Comparison of ENCODE assay signal across 23 cellular contexts in genomic region chr14:97138801-97139200, GRCh38.
A peak's percentile ranks its signal among the peaks of the same experiment; 100 is the strongest.
DNase-seq lines count a peak whose midpoint lies in the region; TF ChIP-seq lines count a peak whose summit lies in the region.
"Had no signal": no experiment of that assay in that cellular context is flagged by ENCODE, and none has a peak within 500 bp of the region (broad histone marks: within the 10 kb centered on the region; RNA-seq: fewer than 3 reads in every experiment).

No MANE protein-coding gene starts in this region.

- H3K4me2 ChIP-seq in mesendoderm (ENCODE audit: low read length) (no peak overlapping the region), trophoblast cell (ENCODE audit: low read length) (no peak overlapping the region)

- no peak overlapping the region for H3K14ac ChIP-seq in trophoblast cell (ENCODE audit: low read length)

- H3K18ac ChIP-seq in mesendoderm (ENCODE audit: low read length) (no peak overlapping the region), trophoblast cell (ENCODE audit: low read length) (no peak overlapping the region)

- no peak for TF ChIP-seq CTCF in GM13977 (IDR thresholded peaks at IDR 0.05; ENCODE audit: extremely low read depth, insufficient read depth, missing control alignments)

- peaks cover 7% of the 10 kb centered on the region for H3K9me3 ChIP-seq in trophoblast cell (ENCODE audit: insufficient read depth, low read depth, low read length)
- H3K9me3 ChIP-seq: left lung, upper lobe of left lung had no signal

- H2BK5ac ChIP-seq in mesendoderm (ENCODE audit: low read length) = no peak overlapping the region
- no peak overlapping the region for H2BK5ac ChIP-seq in trophoblast cell (ENCODE audit: low read depth, low read length, poor library complexity)

- H4K8ac ChIP-seq in mesendoderm (ENCODE audit: low read depth, low read length) (no peak overlapping the region), trophoblast cell (ENCODE audit: low read depth, low read length) (no peak overlapping the region)

- no peak overlapping the region for H3K23ac ChIP-seq in mesendoderm (ENCODE audit: low read length)
- no peak overlapping the region for H3K23ac ChIP-seq in trophoblast cell (ENCODE audit: low read length)

- DNase-seq in NCI-H1694 treated with DMSO at 0.1 percent for 48 hours (lab: John Stamatoyannopoulos, UW) (peak; percentile 33), NCI-H1694 (lab: John Stamatoyannopoulos, UW) (no peak), M059J (ENCODE audit: low read depth) (peak; percentile 10), SK-MEL-5 (ENCODE audit: low read depth, low spot score) (peak; percentile 27), mesendoderm (peak; percentile 72), GM13977 (ENCODE audit: low spot score) (no peak), trophoblast cell (no peak)
- no peak for DNase-seq in activated naive CD4-positive, alpha-beta T cell treated with Interleukin-2 at 50 U/mL for 16 hours
- DNase-seq: activated CD4-positive, alpha-beta T cell treated with anti-CD3 and anti-CD28 coated beads for 4 hours; activated naive CD4-positive, alpha-beta T cell treated with anti-CD3 and anti-CD28 coated beads, Interleukin-2, amount 10 ng/mL, durations not matched to agents 7 days and 5 days; activated T-cell treated with anti-CD3 and anti-CD28 coated beads, Interleukin-2, amount 50 U/mL, for 72 hours; EL; GOT3; KG1; left lung; naive thymus-derived CD8-positive, alpha-beta T cell; NCI-H187 treated with DMSO at 0.1 percent for 48 hours; NCI-H446 treated with DMSO at 0.1 percent for 48 hours; posterior cingulate gyrus; SIG-M5; sigmoid colon; upper lobe of left lung had no signal

- no peak overlapping the region for H2BK15ac ChIP-seq in mesendoderm (replicated peaks; ENCODE audit: low read depth)

- no peak overlapping the region for H4K5ac ChIP-seq in mesendoderm (ENCODE audit: low read length)

- H3K4me3 ChIP-seq in mesendoderm (ENCODE audit: low read length) = no peak overlapping the region
- H3K4me3 ChIP-seq in trophoblast cell (ENCODE audit: low read depth, low read length) = no peak overlapping the region
- H3K4me3 ChIP-seq: cardiac muscle cell, left lung, sigmoid colon, upper lobe of left lung had no signal

- H3K79me1 ChIP-seq in mesendoderm (ENCODE audit: low read length) (no peaks in the 10 kb centered on the region), trophoblast cell (ENCODE audit: low read length) (no peaks in the 10 kb centered on the region)

- H3K56ac ChIP-seq in mesendoderm (ENCODE audit: low read length) = no peak overlapping the region

- H3K36me3 ChIP-seq in mesendoderm (ENCODE audit: control insufficient read depth, insufficient read depth, low read length) (no peaks in the 10 kb centered on the region), trophoblast cell (ENCODE audit: control insufficient read depth in 1 of 2, insufficient read depth in 2 of 2, low read length in 2 of 2) (no peaks in the 10 kb centered on the region)
- H3K36me3 ChIP-seq: cardiac muscle cell, left lung, sigmoid colon, upper lobe of left lung had no signal

- H3K79me2 ChIP-seq in mesendoderm (ENCODE audit: control insufficient read depth, insufficient read depth, low read length) = no peaks in the 10 kb centered on the region
- H3K79me2 ChIP-seq in trophoblast cell (ENCODE audit: control insufficient read depth, insufficient read depth, low read length, poor library complexity) = no peaks in the 10 kb centered on the region

- H3K4ac ChIP-seq in mesendoderm (ENCODE audit: low read depth, low read length) = no peak overlapping the region
- no peak overlapping the region for H3K4ac ChIP-seq in trophoblast cell (ENCODE audit: low read depth, low read length)

- no peak overlapping the region for H2AFZ ChIP-seq in trophoblast cell (ENCODE audit: insufficient read depth, low read length, poor library complexity)

- H3K9ac ChIP-seq in mesendoderm (ENCODE audit: low read length) (no peak overlapping the region), trophoblast cell (ENCODE audit: low read length) (no peak overlapping the region)

- WGBS in mesendoderm (ENCODE audit: extremely low coverage, insufficient coverage, low lambda C conversion rate) = no CpG with 5 or more reads among the region's 4 CpGs
- WGBS in trophoblast cell (ENCODE audit: extremely low coverage, insufficient coverage, insufficient read length) = no CpG with 5 or more reads among the region's 4 CpGs

- no peak overlapping the region for H2BK12ac ChIP-seq in trophoblast cell (ENCODE audit: low read length)

- H3K27me3 ChIP-seq in mesendoderm (ENCODE audit: insufficient read depth, low read length, poor library complexity) (no peaks in the 10 kb centered on the region), trophoblast cell (ENCODE audit: insufficient read depth, low read length) (no peaks in the 10 kb centered on the region)
- H3K27me3 ChIP-seq: cardiac muscle cell, left lung, sigmoid colon, upper lobe of left lung had no signal

- H2BK120ac ChIP-seq in mesendoderm (ENCODE audit: low read depth, low read length) = no peak overlapping the region
- H2BK120ac ChIP-seq in trophoblast cell (ENCODE audit: insufficient read depth, low read length, poor library complexity) = no peak overlapping the region

- no peak overlapping the region for H3K27ac ChIP-seq in mesendoderm (ENCODE audit: low read depth, low read length)
- no peak overlapping the region for H3K27ac ChIP-seq in trophoblast cell (ENCODE audit: low read depth, low read length)
- H3K27ac ChIP-seq: cardiac muscle cell, left lung, sigmoid colon, upper lobe of left lung had no signal

- H4K91ac ChIP-seq in trophoblast cell (ENCODE audit: low read depth, low read length) = no peak overlapping the region

- no peak overlapping the region for H2AK5ac ChIP-seq in mesendoderm (ENCODE audit: low read length)
- no peak overlapping the region for H2AK5ac ChIP-seq in trophoblast cell (ENCODE audit: low read length)

- H4K12ac ChIP-seq in trophoblast cell (ENCODE audit: low read depth, low read length) = no peak overlapping the region

- in situ Hi-C loops in SK-MEL-5 (cut with HindIII; ENCODE audit: low pct_unique_long_range_greater_than_20kb, low sequenced_read_pairs) = no loop called here
- in situ Hi-C loops in GM13977 (cut with MboI; ENCODE audit: low pct_unique_long_range_greater_than_20kb, low sequenced_read_pairs, unreplicated experiment) = no loop called here

- no peaks in the 10 kb centered on the region for H3K4me1 ChIP-seq in mesendoderm (ENCODE audit: control insufficient read depth, low read depth, low read length)
- H3K4me1 ChIP-seq in trophoblast cell (ENCODE audit: control insufficient read depth in 1 of 2, insufficient read depth in 2 of 2, low read length in 2 of 2) = no peaks in the 10 kb centered on the region
- H3K4me1 ChIP-seq: left lung, sigmoid colon, upper lobe of left lung had no signal

Comparison
In these comparisons a context has a peak if more than half of its experiments do, and no peak if none do; other contexts are left out.
1. DNase-seq: peak in NCI-H1694 treated with DMSO at 0.1 percent for 48 hours (single experiment), M059J (single experiment), SK-MEL-5 (single experiment) and mesendoderm (single experiment); none in NCI-H1694 (single experiment), GM13977 (single experiment), trophoblast cell (0 of 2) and activated naive CD4-positive, alpha-beta T cell treated with Interleukin-2 at 50 U/mL for 16 hours (single experiment).